28 cellular contexts compared by ENCODE assay signal in genomic region chr20:34322267-34323105, GRCh38. TPM values are rescaled to one million over a fixed set of nuclear protein-coding genes. Genes with fewer than 3 reads are reported as not detected.
A peak's percentile ranks its signal among the peaks of the same experiment; 100 is the strongest.
DNase-seq lines count a peak whose midpoint lies in the region; ATAC-seq, FAIRE-seq and TF ChIP-seq lines count a peak whose summit lies in the region.
"Had no signal": no experiment of that assay in that cellular context is flagged by ENCODE, and none has a peak within 500 bp of the region (broad histone marks: within the 10 kb centered on the region; RNA-seq: fewer than 3 reads in every experiment).

No MANE protein-coding gene starts in this region.

- BruUV-seq in HepG2 (replicated peaks; lab: Mats Ljungman, UMichigan) = no TSS peak

- WGBS in HepG2 (ENCODE audit: low lambda C conversion rate) = 15% methylated on average over 9 of the region's 9 CpGs
- 72% methylated on average over 8 of the region's 9 CpGs for WGBS in right lobe of liver (ENCODE audit: insufficient coverage, low coverage, low lambda C conversion rate, missing lambda C conversion rate)

- intact Hi-C loops in HepG2 (cut with micrococcal nuclease; ENCODE audit: unreplicated experiment) (no loop called here), right lobe of liver (cut with DNase I) (no loop called here)

- H3K4me1 Mint-ChIP-seq in endothelial cell (ENCODE audit: unreplicated experiment) = peaks cover 30% of the 10 kb centered on the region
- H3K4me1 Mint-ChIP-seq: activated CD4-positive, alpha-beta T cell treated with anti-CD3 and anti-CD28 coated beads for 36 hours had no signal

- no peaks in the 10 kb centered on the region for H3K79me2 ChIP-seq in HepG2 (ENCODE audit: insufficient read depth, low read length)

- no peak for TF ChIP-seq CTCF in HepG2 (CRISPR knock-in tag; IDR thresholded peaks at IDR 0.05)
- TF ChIP-seq CTCF in right lobe of liver (IDR thresholded peaks at IDR 0.05) = no peak
- TF ChIP-seq CTCF in endothelial cell (IDR thresholded peaks at IDR 0.05; ENCODE audit: unreplicated experiment) = no peak

- peak overlapping the region; percentile 1 for H3K27ac Mint-ChIP-seq in endothelial cell (ENCODE audit: unreplicated experiment)
- H3K27ac Mint-ChIP-seq: activated CD4-positive, alpha-beta T cell treated with anti-CD3 and anti-CD28 coated beads for 36 hours; activated naive CD4-positive, alpha-beta T cell treated with anti-CD3 and anti-CD28 coated beads, Interleukin-2, amount 50 U/mL, for 24 hours; stimulated activated memory B cell treated with anti-CD40 and anti-IgM and Interleukin-4, amounts not matched to agents 10 μg/mL and 1 μg/mL and 100 μg/mL, for 72 hours had no signal

- no peak overlapping the region for H3K27ac ChIP-seq in HepG2 (ENCODE audit: extremely low read length, insufficient read depth, low read length)
- H3K27ac ChIP-seq in right lobe of liver = no peak overlapping the region
- H3K27ac ChIP-seq: C4-2B, heart right ventricle, HL-60, upper lobe of left lung had no signal

- POLR2A ChIA-PET in HepG2 (lab: Yijun Ruan, JAX) = interaction anchor here (0.7 to 1.1 kb wide), 3 partner anchors 9 to 41 kb away, joined by 4 to 5 read pairs (median 4); partner anchors contain the start of gene ITCH

- FAIRE-seq in HepG2 (lab: Jason Lieb, UNC) = no peak
- FAIRE-seq: GM19239, H54 had no signal

- DNase-seq in HepG2 (ENCODE audit: low spot score) (no peak), right lobe of liver (no peak), NCI-H524 treated with DMSO at 0.1 percent for 48 hours (lab: John Stamatoyannopoulos, UW) (peak; percentile 96), endothelial cell (ENCODE audit: low spot score) (no peak), erythroblast (lab: John Stamatoyannopoulos, UW) (no peak), NCI-H774 (lab: John Stamatoyannopoulos, UW) (no peak), mesenteric fat pad (ENCODE audit: low spot score) (no peak)
- DNase-seq: activated CD4-positive, alpha-beta T cell treated with anti-CD3 and anti-CD28 coated beads for 36 hours; activated CD8-positive, alpha-beta memory T cell treated with anti-CD3 and anti-CD28 coated beads for 24 hours; activated T-cell treated with anti-CD3 and anti-CD28 coated beads for 4 hours; amniotic stem cell; Caco-2; foreskin melanocyte; heart right ventricle; Kasumi-1; naive thymus-derived CD8-positive, alpha-beta T cell; NCI-H1694; NCI-H526; T-helper 9 cell; upper lobe of left lung had no signal

- no peak overlapping the region for H3K4me3 ChIP-seq in HepG2 (replicated peaks in 1 of 3; ENCODE audit: insufficient read depth in 1 of 3, low read depth in 2 of 3, low read length in 3 of 3)
- H3K4me3 ChIP-seq in right lobe of liver = no peak overlapping the region
- H3K4me3 ChIP-seq: heart right ventricle, upper lobe of left lung had no signal

- CTCF ChIA-PET in HepG2 (lab: Yijun Ruan, JAX; ENCODE audit: low intra/inter-chr PET ratio, low total read pairs) = no interaction called here

- H3K36me3 ChIP-seq in HepG2 (replicated peaks in 1 of 2; ENCODE audit: control insufficient read depth in 1 of 2, insufficient read depth in 2 of 2, low read length in 2 of 2) = no peaks in the 10 kb centered on the region
- no peaks in the 10 kb centered on the region for H3K36me3 ChIP-seq in right lobe of liver
- H3K36me3 ChIP-seq: heart right ventricle, upper lobe of left lung had no signal

- peak overlapping the region; percentile 33 for H3K4me2 ChIP-seq in HepG2 (ENCODE audit: low read depth, low read length)

- no peak overlapping the region for H2AFZ ChIP-seq in HepG2 (ENCODE audit: low read length)

- peaks cover 4% of the 10 kb centered on the region for H3K36me3 Mint-ChIP-seq in endothelial cell (ENCODE audit: low read depth, unreplicated experiment)
- H3K36me3 Mint-ChIP-seq: activated naive CD4-positive, alpha-beta T cell treated with anti-CD3 and anti-CD28 coated beads, Interleukin-2, amount 50 U/mL, for 24 hours; brain; naive thymus-derived CD8-positive, alpha-beta T cell; stimulated activated memory B cell treated with anti-CD40 and anti-IgM and Interleukin-4, amounts not matched to agents 10 μg/mL and 1 μg/mL and 100 μg/mL, for 72 hours had no signal

- H4K20me1 ChIP-seq in HepG2 (ENCODE audit: insufficient read depth, low read length) = no peaks in the 10 kb centered on the region

- in situ Hi-C loops in HepG2 (cut with HindIII; ENCODE audit: extremely low pct_ligation_motif_present, low pct_unique_long_range_greater_than_20kb) = no loop called here

- H3K27me3 Mint-ChIP-seq in endothelial cell (ENCODE audit: unreplicated experiment) = peaks cover 3% of the 10 kb centered on the region
- H3K27me3 Mint-ChIP-seq: activated naive CD4-positive, alpha-beta T cell treated with anti-CD3 and anti-CD28 coated beads, Interleukin-2, amount 50 U/mL, for 24 hours had no signal

- TF ChIP-seq RAD21 in HepG2 (CRISPR knock-in tag; IDR thresholded peaks at IDR 0.05) = no peak

- TF ChIP-seq EP300 in HepG2 (IDR thresholded peaks at IDR 0.05; ENCODE audit: low read depth in 2 of 2, low read length in 2 of 2) (no peak; a peak in 1 of 4 replicates), HepG2 (CRISPR knock-in tag; IDR thresholded peaks at IDR 0.05; ENCODE audit: borderline replicate concordance) (no peak)

- no peaks in the 10 kb centered on the region for H3K9me3 Mint-ChIP-seq in endothelial cell (ENCODE audit: unreplicated experiment)
- H3K9me3 Mint-ChIP-seq: activated naive CD4-positive, alpha-beta T cell treated with anti-CD3 and anti-CD28 coated beads, Interleukin-2, amount 50 U/mL, for 24 hours; brain; naive thymus-derived CD8-positive, alpha-beta T cell; stimulated activated memory B cell treated with anti-CD40 and anti-IgM and Interleukin-4, amounts not matched to agents 10 μg/mL and 1 μg/mL and 100 μg/mL, for 72 hours had no signal

- no peaks in the 10 kb centered on the region for H3K9me3 ChIP-seq in HepG2 (ENCODE audit: low read length)
- H3K9me3 ChIP-seq in right lobe of liver = no peaks in the 10 kb centered on the region
- H3K9me3 ChIP-seq: Caco-2, heart right ventricle, upper lobe of left lung had no signal

- no peak overlapping the region for H3K4me3 Mint-ChIP-seq in endothelial cell (ENCODE audit: unreplicated experiment)
- H3K4me3 Mint-ChIP-seq: activated CD4-positive, alpha-beta T cell treated with anti-CD3 and anti-CD28 coated beads for 36 hours; activated naive CD4-positive, alpha-beta T cell treated with anti-CD3 and anti-CD28 coated beads, Interleukin-2, amount 50 U/mL, for 24 hours; brain; naive thymus-derived CD8-positive, alpha-beta T cell; stimulated activated memory B cell treated with anti-CD40 and anti-IgM and Interleukin-4, amounts not matched to agents 10 μg/mL and 1 μg/mL and 100 μg/mL, for 72 hours had no signal

- ATAC-seq in HepG2 (peak; percentile 9; the same call in 1 of the 3 replicates), right lobe of liver (no peak), HG03457 (IDR thresholded peaks at IDR 0.05; ENCODE audit: unreplicated experiment) (no peak)
- ATAC-seq: activated CD4-positive, alpha-beta T cell treated with anti-CD3 and anti-CD28 coated beads for 36 hours; heart right ventricle; naive thymus-derived CD8-positive, alpha-beta T cell; stimulated activated memory B cell treated with anti-CD40 and anti-IgM and Interleukin-4, amounts not matched to agents 10 μg/mL and 1 μg/mL and 100 μg/mL, for 72 hours had no signal

- H3K9ac ChIP-seq in HepG2 (ENCODE audit: insufficient read depth, low read depth, low read length) = no peak overlapping the region

- H3K27me3 ChIP-seq in HepG2 (ENCODE audit: control insufficient read depth in 1 of 2, insufficient read depth in 2 of 2, low read length in 2 of 2) (0 out of 5 replicates have a peak, but pooled peaks cover 0 to 2% of the 10 kb centered on the region in 2 experiments), right lobe of liver (no peaks in the 10 kb centered on the region)
- H3K27me3 ChIP-seq: heart right ventricle, upper lobe of left lung had no signal

- TF ChIP-seq POLR2A in HepG2 (IDR thresholded peaks at IDR 0.05; ENCODE audit: insufficient read depth in 1 of 2, low read depth in 2 of 2, low read length in 2 of 2) (no peak), right lobe of liver (IDR thresholded peaks at IDR 0.05) (no peak), erythroblast (IDR thresholded peaks at IDR 0.05; ENCODE audit: low read length) (no peak)

- H3K4me1 ChIP-seq in HepG2 (ENCODE audit: insufficient read depth, low read length) = peaks cover 74% of the 10 kb centered on the region
- peaks cover 0 to 16% (median 7%) of the 10 kb centered on the region in 4 donors for H3K4me1 ChIP-seq in right lobe of liver
- H3K4me1 ChIP-seq: upper lobe of left lung had no signal

RNA-seq across cellular contexts. Expression of gene AHCY, which starts 19.3 kb away (rescaled TPM):
- 407 and 447 TPM in 2 replicates for total RNA-seq in HepG2 (2016; rRNA removed; fragmentation: Illumina TruSeq; extraction: Trizol)
- 184 and 192 TPM in 2 replicates for total RNA-seq in HepG2 (2016; cell fraction: cytosol; rRNA removed; fragmentation: Illumina TruSeq; extraction: Trizol; ENCODE audit: low read depth)
- 393 and 407 TPM in 2 replicates for total RNA-seq in HepG2 (2016; cell fraction: insoluble cytoplasmic fraction; rRNA removed; fragmentation: Illumina TruSeq; extraction: Trizol)
- total RNA-seq in HepG2 (2016; cell fraction: membrane; rRNA removed; fragmentation: Illumina TruSeq; extraction: Trizol) = 419 and 431 TPM in 2 replicates
- 242 and 265 TPM in 2 replicates for total RNA-seq in HepG2 (2016; cell fraction: nucleus; rRNA removed; fragmentation: Illumina TruSeq; extraction: Trizol)
- polyA plus RNA-seq in HepG2 (2011; rRNA removed) = 419 and 492 TPM in 2 replicates
- 522 and 613 TPM in 2 replicates for polyA plus RNA-seq in HepG2 (2011; cell fraction: cytosol; rRNA removed)
- 339 and 378 TPM in 2 replicates for polyA plus RNA-seq in HepG2 (2011; cell fraction: nucleus; rRNA removed)
- polyA plus RNA-seq in HepG2 (2012) = 339 and 364 TPM in 2 replicates
- polyA plus RNA-seq in HepG2 (2016; cell fraction: cytosol; fragmentation: Illumina TruSeq; extraction: Trizol; ENCODE audit: low read depth) = 232 and 234 TPM in 2 replicates
- 393 and 446 TPM in 2 replicates for polyA plus RNA-seq in HepG2 (2016; cell fraction: insoluble cytoplasmic fraction; fragmentation: Illumina TruSeq; extraction: Trizol; ENCODE audit: low read depth)
- 384 and 399 TPM in 2 replicates for polyA plus RNA-seq in HepG2 (2016; cell fraction: membrane; fragmentation: Illumina TruSeq; extraction: Trizol; ENCODE audit: low read depth)
- 372 and 382 TPM in 2 replicates for polyA plus RNA-seq in HepG2 (2016; cell fraction: nucleus; fragmentation: Illumina TruSeq; extraction: Trizol; ENCODE audit: insufficient read depth, low read depth)
- polyA minus RNA-seq in HepG2 (2011; rRNA and poly(A)+ RNA removed; ENCODE audit: low replicate concordance) = 730 and 1,221 TPM in 2 replicates
- polyA minus RNA-seq in HepG2 (2011; cell fraction: cytosol; rRNA and poly(A)+ RNA removed) = 306 and 309 TPM in 2 replicates
- polyA minus RNA-seq in HepG2 (2011; cell fraction: nucleus; rRNA and poly(A)+ RNA removed) = 166 and 188 TPM in 2 replicates
- total RNA-seq in right lobe of liver = 100 to 1,000 TPM in 5 of 6 experiments, 10 to 100 TPM in 1; 66.5 to 142 (median 111) TPM
- total RNA-seq in endothelial cell (ENCODE audit: unreplicated experiment) = 165 TPM
- 56.8 TPM for total RNA-seq in mesenteric fat pad

RNA-seq across cellular contexts. Expression of gene ITCH, which starts 40.6 kb away (rescaled TPM):
- total RNA-seq in HepG2 (2016; rRNA removed; fragmentation: Illumina TruSeq; extraction: Trizol) (112 and 162 TPM in 2 replicates), right lobe of liver (10 to 100 TPM; 32.8 to 71.4 (median 44.1) TPM), endothelial cell (ENCODE audit: unreplicated experiment) (46.8 TPM), mesenteric fat pad (68.2 TPM)
- total RNA-seq in HepG2 (2016; cell fraction: cytosol; rRNA removed; fragmentation: Illumina TruSeq; extraction: Trizol; ENCODE audit: low read depth) = 73.1 and 80.6 TPM in 2 replicates
- 111 and 151 TPM in 2 replicates for total RNA-seq in HepG2 (2016; cell fraction: insoluble cytoplasmic fraction; rRNA removed; fragmentation: Illumina TruSeq; extraction: Trizol)
- total RNA-seq in HepG2 (2016; cell fraction: membrane; rRNA removed; fragmentation: Illumina TruSeq; extraction: Trizol) = 75.4 and 81.7 TPM in 2 replicates
- 124 and 131 TPM in 2 replicates for total RNA-seq in HepG2 (2016; cell fraction: nucleus; rRNA removed; fragmentation: Illumina TruSeq; extraction: Trizol)
- polyA plus RNA-seq in HepG2 (2011; rRNA removed) = 17.4 and 20.5 TPM in 2 replicates
- polyA plus RNA-seq in HepG2 (2011; cell fraction: cytosol; rRNA removed) = 7.4 and 12.7 TPM in 2 replicates
- 12.2 and 17.3 TPM in 2 replicates for polyA plus RNA-seq in HepG2 (2011; cell fraction: nucleus; rRNA removed)
- polyA plus RNA-seq in HepG2 (2012) = 44.6 and 45.2 TPM in 2 replicates
- 5.3 and 6.3 TPM in 2 replicates for polyA plus RNA-seq in HepG2 (2016; cell fraction: cytosol; fragmentation: Illumina TruSeq; extraction: Trizol; ENCODE audit: low read depth)
- polyA plus RNA-seq in HepG2 (2016; cell fraction: insoluble cytoplasmic fraction; fragmentation: Illumina TruSeq; extraction: Trizol; ENCODE audit: low read depth) = 65.3 and 70.7 TPM in 2 replicates
- polyA plus RNA-seq in HepG2 (2016; cell fraction: membrane; fragmentation: Illumina TruSeq; extraction: Trizol; ENCODE audit: low read depth) = 15.2 and 15.3 TPM in 2 replicates
- 55.0 and 61.2 TPM in 2 replicates for polyA plus RNA-seq in HepG2 (2016; cell fraction: nucleus; fragmentation: Illumina TruSeq; extraction: Trizol; ENCODE audit: insufficient read depth, low read depth)
- polyA minus RNA-seq in HepG2 (2011; rRNA and poly(A)+ RNA removed; ENCODE audit: low replicate concordance) = 30.6 and 37.6 TPM in 2 replicates
- polyA minus RNA-seq in HepG2 (2011; cell fraction: cytosol; rRNA and poly(A)+ RNA removed) = 38.7 and 40.1 TPM in 2 replicates
- 79.4 and 86.2 TPM in 2 replicates for polyA minus RNA-seq in HepG2 (2011; cell fraction: nucleus; rRNA and poly(A)+ RNA removed)
